15 cellular contexts compared by ENCODE assay signal in genomic region chr1:200342511-200343400, GRCh38.
A peak's percentile ranks its signal among the peaks of the same experiment; 100 is the strongest.
DNase-seq lines count a peak whose midpoint lies in the region; ATAC-seq and TF ChIP-seq lines count a peak whose summit lies in the region.
"Had no signal": no experiment of that assay in that cellular context is flagged by ENCODE, and none has a peak within 500 bp of the region (broad histone marks: within the 10 kb centered on the region; RNA-seq: fewer than 3 reads in every experiment).

No MANE protein-coding gene starts in this region.

- no peaks in the 10 kb centered on the region for H3K27me3 Mint-ChIP-seq in memory B cell
- H3K27me3 Mint-ChIP-seq: stimulated activated naive B cell treated with anti-CD40 and anti-IgM and Interleukin-4, amounts not matched to agents 10 μg/mL and 1 μg/mL and 100 μg/mL, for 72 hours had no signal

- H3K4me3 ChIP-seq in KMS-11 (IDR thresholded peaks at IDR 0.05; ENCODE audit: insufficient read depth, low read depth, low read length) (no peak overlapping the region), astrocyte of the spinal cord (ENCODE audit: low read depth, low read length) (no peak overlapping the region), sigmoid colon (no peak overlapping the region)
- H3K4me3 ChIP-seq: heart left ventricle, skin epidermis had no signal

- H3K4me2 ChIP-seq in KMS-11: peak overlapping the region; percentile 52

- no peak for TF ChIP-seq POLR2A in sigmoid colon (IDR thresholded peaks at IDR 0.05)

- H3K9me3 ChIP-seq in sigmoid colon: no peaks in the 10 kb centered on the region
- H3K9me3 ChIP-seq: heart left ventricle had no signal

- 76 to 86% methylated on average over 5 of the region's 5 CpGs for WGBS in sigmoid colon, 2 donors

- H3K36me3 ChIP-seq in KMS-11 (ENCODE audit: insufficient read depth) (no peaks in the 10 kb centered on the region), sigmoid colon (no peaks in the 10 kb centered on the region)
- H3K36me3 ChIP-seq: heart left ventricle had no signal

- no peak for TF ChIP-seq EP300 in sigmoid colon (IDR thresholded peaks at IDR 0.05)

- DNase-seq in AG20443 (ENCODE audit: low spot score): peak; percentile 52
- DNase-seq in astrocyte of the spinal cord (ENCODE audit: low read depth, low spot score): peak; percentile 63
- no peak for DNase-seq in memory B cell (ENCODE audit: low spot score in 2 of 2)
- no peak for DNase-seq in sigmoid colon
- DNase-seq: activated CD8-positive, alpha-beta memory T cell treated with anti-CD3 and anti-CD28 coated beads for 24 hours; heart left ventricle; MM.1S; NCI-H2081 treated with DMSO at 0.1 percent for 48 hours; NCI-H526; stimulated activated naive B cell treated with anti-CD40 and anti-IgM and Interleukin-4, amounts not matched to agents 10 μg/mL and 1 μg/mL and 100 μg/mL, for 72 hours had no signal

- intact Hi-C loops in sigmoid colon (cut with DNase I): no loop called here

- ATAC-seq in memory B cell (ENCODE audit: low read depth): no peak
- ATAC-seq in HG03280 (IDR thresholded peaks at IDR 0.05; ENCODE audit: unreplicated experiment): no peak
- ATAC-seq in HG02610 (IDR thresholded peaks at IDR 0.05; ENCODE audit: unreplicated experiment): no peak
- no peak for ATAC-seq in GM18517 (IDR thresholded peaks at IDR 0.05; ENCODE audit: unreplicated experiment)
- ATAC-seq: heart left ventricle; stimulated activated naive B cell treated with anti-CD40 and anti-IgM and Interleukin-4, amounts not matched to agents 10 μg/mL and 1 μg/mL and 100 μg/mL, for 72 hours had no signal

- peaks cover 20% of the 10 kb centered on the region for H3K4me1 Mint-ChIP-seq in memory B cell

- H2AFZ ChIP-seq in KMS-11 (ENCODE audit: low read depth): 0 out of 2 replicates have a peak overlapping the region, but pooled peaks have one; percentile 1

- H3K36me3 Mint-ChIP-seq in memory B cell: peaks cover 1% of the 10 kb centered on the region
- H3K36me3 Mint-ChIP-seq: stimulated activated naive B cell treated with anti-CD40 and anti-IgM and Interleukin-4, amounts not matched to agents 10 μg/mL and 1 μg/mL and 100 μg/mL, for 72 hours had no signal

- peaks cover 45% of the 10 kb centered on the region for H3K4me1 ChIP-seq in KMS-11 (ENCODE audit: low read depth, poor library complexity, severe bottlenecking)
- H3K4me1 ChIP-seq in sigmoid colon: no peaks in the 10 kb centered on the region

- TF ChIP-seq CTCF in KMS-11 (conservative IDR thresholded peaks at IDR 0.05; ENCODE audit: low read depth, low read length): no peak
- no peak for TF ChIP-seq CTCF in astrocyte of the spinal cord (IDR thresholded peaks at IDR 0.05; ENCODE audit: low read depth, low read length)
- TF ChIP-seq CTCF in sigmoid colon (IDR thresholded peaks at IDR 0.05): no peak

- no peaks in the 10 kb centered on the region for H3K79me2 ChIP-seq in KMS-11 (ENCODE audit: insufficient read depth, low read depth)

- H3K9me3 Mint-ChIP-seq in memory B cell: no peaks in the 10 kb centered on the region
- H3K9me3 Mint-ChIP-seq: stimulated activated naive B cell treated with anti-CD40 and anti-IgM and Interleukin-4, amounts not matched to agents 10 μg/mL and 1 μg/mL and 100 μg/mL, for 72 hours had no signal

- H3K4me3 Mint-ChIP-seq in memory B cell: no peak overlapping the region
- H3K4me3 Mint-ChIP-seq: stimulated activated naive B cell treated with anti-CD40 and anti-IgM and Interleukin-4, amounts not matched to agents 10 μg/mL and 1 μg/mL and 100 μg/mL, for 72 hours had no signal

- H3K27ac Mint-ChIP-seq in memory B cell: peak overlapping the region; percentile 6
- H3K27ac Mint-ChIP-seq: stimulated activated naive B cell treated with anti-CD40 and anti-IgM and Interleukin-4, amounts not matched to agents 10 μg/mL and 1 μg/mL and 100 μg/mL, for 72 hours had no signal

- H3K27ac ChIP-seq in KMS-11: peak overlapping the region; percentile 31; the same call in 1 of the 2 replicates
- no peak overlapping the region for H3K27ac ChIP-seq in sigmoid colon
- H3K27ac ChIP-seq: heart left ventricle had no signal

- H3K27me3 ChIP-seq in KMS-11 (ENCODE audit: insufficient read depth, low read depth) (no peaks in the 10 kb centered on the region), sigmoid colon (no peaks in the 10 kb centered on the region)
- H3K27me3 ChIP-seq: heart left ventricle had no signal

- H4K20me1 ChIP-seq in KMS-11 (ENCODE audit: insufficient read depth): no peaks in the 10 kb centered on the region

- in situ Hi-C loops in astrocyte of the spinal cord (cut with HindIII; ENCODE audit: low sequenced_read_pairs): no loop called here

- no peak overlapping the region for H3K9ac ChIP-seq in KMS-11

Comparison
In these comparisons a context has a peak if more than half of its experiments do, and no peak if none do; other contexts are left out.
1. DNase-seq: peak in AG20443 (single experiment) and astrocyte of the spinal cord (single experiment); none in memory B cell (0 of 2) and sigmoid colon (single experiment).